In the genomic region with DNA sequence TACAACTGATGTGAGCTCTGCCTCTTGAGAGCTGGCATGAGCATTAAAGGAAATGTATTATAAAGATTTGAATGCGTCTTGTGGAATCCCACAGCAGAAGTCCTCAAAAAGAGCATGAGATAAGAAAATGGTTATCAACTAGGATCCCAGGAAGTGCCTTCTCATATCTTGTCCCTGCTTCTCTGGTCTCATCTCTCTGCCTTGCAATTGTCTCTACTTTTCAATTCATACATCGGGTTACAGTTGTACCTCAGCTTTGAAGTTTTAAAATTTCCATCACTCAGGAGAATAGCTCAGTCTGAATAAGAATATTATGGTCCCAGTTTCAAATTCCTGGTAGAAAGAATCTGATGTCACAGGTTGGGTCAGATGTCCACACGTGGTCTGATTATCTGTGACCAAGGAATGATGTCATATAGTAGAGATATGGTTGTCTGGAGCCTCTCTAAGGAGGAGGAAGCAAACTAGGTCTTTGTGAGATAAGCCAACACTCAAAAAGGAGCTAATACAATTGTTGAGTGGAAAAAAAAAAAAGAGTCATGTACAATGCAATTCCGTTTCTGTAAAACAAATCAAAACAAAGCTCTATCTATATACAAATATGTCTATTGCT, we compare ENCODE assay signal across 2 cellular contexts.
TF ChIP-seq lines count a peak whose summit lies in the region.

No MANE protein-coding gene starts in this region.

TF ChIP-seq in A549, 52 proteins besides CTCF, POLR2A, EP300 and RAD21 (continued from another document):
- TF ChIP-seq, protein P1, sequence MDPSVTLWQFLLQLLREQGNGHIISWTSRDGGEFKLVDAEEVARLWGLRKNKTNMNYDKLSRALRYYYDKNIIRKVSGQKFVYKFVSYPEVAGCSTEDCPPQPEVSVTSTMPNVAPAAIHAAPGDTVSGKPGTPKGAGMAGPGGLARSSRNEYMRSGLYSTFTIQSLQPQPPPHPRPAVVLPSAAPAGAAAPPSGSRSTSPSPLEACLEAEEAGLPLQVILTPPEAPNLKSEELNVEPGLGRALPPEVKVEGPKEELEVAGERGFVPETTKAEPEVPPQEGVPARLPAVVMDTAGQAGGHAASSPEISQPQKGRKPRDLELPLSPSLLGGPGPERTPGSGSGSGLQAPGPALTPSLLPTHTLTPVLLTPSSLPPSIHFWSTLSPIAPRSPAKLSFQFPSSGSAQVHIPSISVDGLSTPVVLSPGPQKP (IDR thresholded peaks at IDR 0.05; ENCODE audit: low read depth, low read length): no peak
- no peak for TF ChIP-seq ZSCAN20 (CRISPR knock-in tag; IDR thresholded peaks at IDR 0.05)

TF ChIP-seq in K562, 482 proteins besides CTCF, POLR2A, EP300 and RAD21 (continues in another document):
- TF ChIP-seq, protein P2, sequence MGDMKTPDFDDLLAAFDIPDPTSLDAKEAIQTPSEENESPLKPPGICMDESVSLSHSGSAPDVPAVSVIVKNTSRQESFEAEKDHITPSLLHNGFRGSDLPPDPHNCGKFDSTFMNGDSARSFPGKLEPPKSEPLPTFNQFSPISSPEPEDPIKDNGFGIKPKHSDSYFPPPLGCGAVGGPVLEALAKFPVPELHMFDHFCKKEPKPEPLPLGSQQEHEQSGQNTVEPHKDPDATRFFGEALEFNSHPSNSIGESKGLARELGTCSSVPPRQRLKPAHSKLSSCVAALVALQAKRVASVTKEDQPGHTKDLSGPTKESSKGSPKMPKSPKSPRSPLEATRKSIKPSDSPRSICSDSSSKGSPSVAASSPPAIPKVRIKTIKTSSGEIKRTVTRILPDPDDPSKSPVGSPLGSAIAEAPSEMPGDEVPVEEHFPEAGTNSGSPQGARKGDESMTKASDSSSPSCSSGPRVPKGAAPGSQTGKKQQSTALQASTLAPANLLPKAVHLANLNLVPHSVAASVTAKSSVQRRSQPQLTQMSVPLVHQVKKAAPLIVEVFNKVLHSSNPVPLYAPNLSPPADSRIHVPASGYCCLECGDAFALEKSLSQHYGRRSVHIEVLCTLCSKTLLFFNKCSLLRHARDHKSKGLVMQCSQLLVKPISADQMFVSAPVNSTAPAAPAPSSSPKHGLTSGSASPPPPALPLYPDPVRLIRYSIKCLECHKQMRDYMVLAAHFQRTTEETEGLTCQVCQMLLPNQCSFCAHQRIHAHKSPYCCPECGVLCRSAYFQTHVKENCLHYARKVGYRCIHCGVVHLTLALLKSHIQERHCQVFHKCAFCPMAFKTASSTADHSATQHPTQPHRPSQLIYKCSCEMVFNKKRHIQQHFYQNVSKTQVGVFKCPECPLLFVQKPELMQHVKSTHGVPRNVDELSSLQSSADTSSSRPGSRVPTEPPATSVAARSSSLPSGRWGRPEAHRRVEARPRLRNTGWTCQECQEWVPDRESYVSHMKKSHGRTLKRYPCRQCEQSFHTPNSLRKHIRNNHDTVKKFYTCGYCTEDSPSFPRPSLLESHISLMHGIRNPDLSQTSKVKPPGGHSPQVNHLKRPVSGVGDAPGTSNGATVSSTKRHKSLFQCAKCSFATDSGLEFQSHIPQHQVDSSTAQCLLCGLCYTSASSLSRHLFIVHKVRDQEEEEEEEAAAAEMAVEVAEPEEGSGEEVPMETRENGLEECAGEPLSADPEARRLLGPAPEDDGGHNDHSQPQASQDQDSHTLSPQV (IDR thresholded peaks at IDR 0.05): no peak
- no peak for TF ChIP-seq PYGO2 (tag; IDR thresholded peaks at IDR 0.05)
- no peak for TF ChIP-seq CCAR2 (IDR thresholded peaks at IDR 0.05; ENCODE audit: low read depth, low read length)
- TF ChIP-seq SOX6 (IDR thresholded peaks at IDR 0.05): peak; percentile 74; the same call in 1 of the 2 replicates
- TF ChIP-seq SREBF2 (CRISPR knock-in tag; IDR thresholded peaks at IDR 0.05): no peak
- no peak for TF ChIP-seq ESRRA (IDR thresholded peaks at IDR 0.05; ENCODE audit: borderline replicate concordance, low read depth)
- TF ChIP-seq, protein P3, sequence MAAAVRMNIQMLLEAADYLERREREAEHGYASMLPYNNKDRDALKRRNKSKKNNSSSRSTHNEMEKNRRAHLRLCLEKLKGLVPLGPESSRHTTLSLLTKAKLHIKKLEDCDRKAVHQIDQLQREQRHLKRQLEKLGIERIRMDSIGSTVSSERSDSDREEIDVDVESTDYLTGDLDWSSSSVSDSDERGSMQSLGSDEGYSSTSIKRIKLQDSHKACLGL (CRISPR knock-in tag; IDR thresholded peaks at IDR 0.05; ENCODE audit: borderline replicate concordance, poor library complexity, severe bottlenecking): no peak
- no peak for TF ChIP-seq ZNF584 (CRISPR knock-in tag; IDR thresholded peaks at IDR 0.05; ENCODE audit: low read depth)
- 0 out of 2 replicates have a peak, but pooled peaks have one; percentile 10 for TF ChIP-seq CBFA2T3 (IDR thresholded peaks at IDR 0.05)
- TF ChIP-seq ZNF561 (CRISPR knock-in tag; conservative IDR thresholded peaks at IDR 0.05): no peak
- TF ChIP-seq, protein P4, sequence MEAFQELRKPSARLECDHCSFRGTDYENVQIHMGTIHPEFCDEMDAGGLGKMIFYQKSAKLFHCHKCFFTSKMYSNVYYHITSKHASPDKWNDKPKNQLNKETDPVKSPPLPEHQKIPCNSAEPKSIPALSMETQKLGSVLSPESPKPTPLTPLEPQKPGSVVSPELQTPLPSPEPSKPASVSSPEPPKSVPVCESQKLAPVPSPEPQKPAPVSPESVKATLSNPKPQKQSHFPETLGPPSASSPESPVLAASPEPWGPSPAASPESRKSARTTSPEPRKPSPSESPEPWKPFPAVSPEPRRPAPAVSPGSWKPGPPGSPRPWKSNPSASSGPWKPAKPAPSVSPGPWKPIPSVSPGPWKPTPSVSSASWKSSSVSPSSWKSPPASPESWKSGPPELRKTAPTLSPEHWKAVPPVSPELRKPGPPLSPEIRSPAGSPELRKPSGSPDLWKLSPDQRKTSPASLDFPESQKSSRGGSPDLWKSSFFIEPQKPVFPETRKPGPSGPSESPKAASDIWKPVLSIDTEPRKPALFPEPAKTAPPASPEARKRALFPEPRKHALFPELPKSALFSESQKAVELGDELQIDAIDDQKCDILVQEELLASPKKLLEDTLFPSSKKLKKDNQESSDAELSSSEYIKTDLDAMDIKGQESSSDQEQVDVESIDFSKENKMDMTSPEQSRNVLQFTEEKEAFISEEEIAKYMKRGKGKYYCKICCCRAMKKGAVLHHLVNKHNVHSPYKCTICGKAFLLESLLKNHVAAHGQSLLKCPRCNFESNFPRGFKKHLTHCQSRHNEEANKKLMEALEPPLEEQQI (IDR thresholded peaks at IDR 0.05): peak; percentile 15; the same call in 1 of the 2 replicates
- 0 out of 2 replicates have a peak, but pooled peaks have one; percentile 25 for TF ChIP-seq ZNF766 (CRISPR knock-in tag; conservative IDR thresholded peaks at IDR 0.05)
- TF ChIP-seq SAP30 (IDR thresholded peaks at IDR 0.05; ENCODE audit: borderline replicate concordance, insufficient read depth, low read depth, low read length, poor library complexity, severe bottlenecking): no peak
- 0 out of 2 replicates have a peak, but pooled peaks have one; percentile 55 for TF ChIP-seq JUN (IDR thresholded peaks at IDR 0.05; ENCODE audit: borderline replicate concordance, low read depth, low read length)
- TF ChIP-seq JUN (CRISPR knock-in tag; IDR thresholded peaks at IDR 0.05; ENCODE audit: borderline replicate concordance): no peak
- TF ChIP-seq, protein P5, sequence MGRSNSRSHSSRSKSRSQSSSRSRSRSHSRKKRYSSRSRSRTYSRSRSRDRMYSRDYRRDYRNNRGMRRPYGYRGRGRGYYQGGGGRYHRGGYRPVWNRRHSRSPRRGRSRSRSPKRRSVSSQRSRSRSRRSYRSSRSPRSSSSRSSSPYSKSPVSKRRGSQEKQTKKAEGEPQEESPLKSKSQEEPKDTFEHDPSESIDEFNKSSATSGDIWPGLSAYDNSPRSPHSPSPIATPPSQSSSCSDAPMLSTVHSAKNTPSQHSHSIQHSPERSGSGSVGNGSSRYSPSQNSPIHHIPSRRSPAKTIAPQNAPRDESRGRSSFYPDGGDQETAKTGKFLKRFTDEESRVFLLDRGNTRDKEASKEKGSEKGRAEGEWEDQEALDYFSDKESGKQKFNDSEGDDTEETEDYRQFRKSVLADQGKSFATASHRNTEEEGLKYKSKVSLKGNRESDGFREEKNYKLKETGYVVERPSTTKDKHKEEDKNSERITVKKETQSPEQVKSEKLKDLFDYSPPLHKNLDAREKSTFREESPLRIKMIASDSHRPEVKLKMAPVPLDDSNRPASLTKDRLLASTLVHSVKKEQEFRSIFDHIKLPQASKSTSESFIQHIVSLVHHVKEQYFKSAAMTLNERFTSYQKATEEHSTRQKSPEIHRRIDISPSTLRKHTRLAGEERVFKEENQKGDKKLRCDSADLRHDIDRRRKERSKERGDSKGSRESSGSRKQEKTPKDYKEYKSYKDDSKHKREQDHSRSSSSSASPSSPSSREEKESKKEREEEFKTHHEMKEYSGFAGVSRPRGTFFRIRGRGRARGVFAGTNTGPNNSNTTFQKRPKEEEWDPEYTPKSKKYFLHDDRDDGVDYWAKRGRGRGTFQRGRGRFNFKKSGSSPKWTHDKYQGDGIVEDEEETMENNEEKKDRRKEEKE (IDR thresholded peaks at IDR 0.05; ENCODE audit: borderline replicate concordance in 1 of 2, control insufficient read depth in 1 of 2, low read depth in 2 of 2, low read length in 1 of 2): no peak
- no peak for TF ChIP-seq RBM14 (IDR thresholded peaks at IDR 0.05; ENCODE audit: borderline replicate concordance, insufficient read depth, low read depth, low read length)
- TF ChIP-seq ZNF384 (IDR thresholded peaks at IDR 0.05; ENCODE audit: low read depth, low read length): peak; percentile 30; the same call in 1 of the 2 replicates
- no peak for TF ChIP-seq HIVEP1 (CRISPR knock-in tag; IDR thresholded peaks at IDR 0.05)
- TF ChIP-seq MYC (IDR thresholded peaks at IDR 0.05; ENCODE audit: low read depth, low read length): peak; percentile 55
- TF ChIP-seq MYC (CRISPR knock-in tag; IDR thresholded peaks at IDR 0.05; ENCODE audit: borderline replicate concordance, low read depth): no peak
- peak; percentile 22; the same call in 1 of the 2 replicates for TF ChIP-seq ARID1B (IDR thresholded peaks at IDR 0.05)
- no peak for TF ChIP-seq SRSF7 (optimal IDR thresholded peaks at IDR 0.05; ENCODE audit: low read depth, low read length)
- peak; percentile 86 for TF ChIP-seq JUND (IDR thresholded peaks at IDR 0.05; ENCODE audit: borderline replicate concordance, low read depth, low read length)
- peak; percentile 88 for TF ChIP-seq JUND (tag; IDR thresholded peaks at IDR 0.05; ENCODE audit: borderline replicate concordance, low read depth, low read length)
- TF ChIP-seq, protein P6, sequence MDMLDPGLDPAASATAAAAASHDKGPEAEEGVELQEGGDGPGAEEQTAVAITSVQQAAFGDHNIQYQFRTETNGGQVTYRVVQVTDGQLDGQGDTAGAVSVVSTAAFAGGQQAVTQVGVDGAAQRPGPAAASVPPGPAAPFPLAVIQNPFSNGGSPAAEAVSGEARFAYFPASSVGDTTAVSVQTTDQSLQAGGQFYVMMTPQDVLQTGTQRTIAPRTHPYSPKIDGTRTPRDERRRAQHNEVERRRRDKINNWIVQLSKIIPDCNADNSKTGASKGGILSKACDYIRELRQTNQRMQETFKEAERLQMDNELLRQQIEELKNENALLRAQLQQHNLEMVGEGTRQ (CRISPR knock-in tag; IDR thresholded peaks at IDR 0.05): peak; percentile 63
- peak; percentile 30; the same call in 1 of the 2 replicates for TF ChIP-seq CREB1 (IDR thresholded peaks at IDR 0.05)
- no peak for TF ChIP-seq CREB1 (CRISPR knock-in tag; IDR thresholded peaks at IDR 0.05)
- peak; percentile 96 for TF ChIP-seq ATF7 (IDR thresholded peaks at IDR 0.05)
- TF ChIP-seq, protein P7, sequence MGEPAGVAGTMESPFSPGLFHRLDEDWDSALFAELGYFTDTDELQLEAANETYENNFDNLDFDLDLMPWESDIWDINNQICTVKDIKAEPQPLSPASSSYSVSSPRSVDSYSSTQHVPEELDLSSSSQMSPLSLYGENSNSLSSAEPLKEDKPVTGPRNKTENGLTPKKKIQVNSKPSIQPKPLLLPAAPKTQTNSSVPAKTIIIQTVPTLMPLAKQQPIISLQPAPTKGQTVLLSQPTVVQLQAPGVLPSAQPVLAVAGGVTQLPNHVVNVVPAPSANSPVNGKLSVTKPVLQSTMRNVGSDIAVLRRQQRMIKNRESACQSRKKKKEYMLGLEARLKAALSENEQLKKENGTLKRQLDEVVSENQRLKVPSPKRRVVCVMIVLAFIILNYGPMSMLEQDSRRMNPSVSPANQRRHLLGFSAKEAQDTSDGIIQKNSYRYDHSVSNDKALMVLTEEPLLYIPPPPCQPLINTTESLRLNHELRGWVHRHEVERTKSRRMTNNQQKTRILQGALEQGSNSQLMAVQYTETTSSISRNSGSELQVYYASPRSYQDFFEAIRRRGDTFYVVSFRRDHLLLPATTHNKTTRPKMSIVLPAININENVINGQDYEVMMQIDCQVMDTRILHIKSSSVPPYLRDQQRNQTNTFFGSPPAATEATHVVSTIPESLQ (CRISPR knock-in tag; IDR thresholded peaks at IDR 0.05): no peak
- TF ChIP-seq EHMT2 (IDR thresholded peaks at IDR 0.05): peak; percentile 66; the same call in 1 of the 2 replicates
- no peak for TF ChIP-seq ZNF212 (CRISPR knock-in tag; IDR thresholded peaks at IDR 0.05)
- TF ChIP-seq ZNF175 (CRISPR knock-in tag; IDR thresholded peaks at IDR 0.05; ENCODE audit: low read depth): no peak
- TF ChIP-seq ZNF143 (CRISPR knock-in tag; IDR thresholded peaks at IDR 0.05): no peak
- no peak for TF ChIP-seq ATF1 (CRISPR knock-in tag; IDR thresholded peaks at IDR 0.05)
- peak; percentile 80 for TF ChIP-seq ATF1 (tag; IDR thresholded peaks at IDR 0.05)
- no peak for TF ChIP-seq DPF2 (IDR thresholded peaks at IDR 0.05)
- TF ChIP-seq MAFF (IDR thresholded peaks at IDR 0.05; ENCODE audit: low read length): no peak
- peak; percentile 35; the same call in 1 of the 2 replicates for TF ChIP-seq L3MBTL2 (IDR thresholded peaks at IDR 0.05)
- TF ChIP-seq, protein P8, sequence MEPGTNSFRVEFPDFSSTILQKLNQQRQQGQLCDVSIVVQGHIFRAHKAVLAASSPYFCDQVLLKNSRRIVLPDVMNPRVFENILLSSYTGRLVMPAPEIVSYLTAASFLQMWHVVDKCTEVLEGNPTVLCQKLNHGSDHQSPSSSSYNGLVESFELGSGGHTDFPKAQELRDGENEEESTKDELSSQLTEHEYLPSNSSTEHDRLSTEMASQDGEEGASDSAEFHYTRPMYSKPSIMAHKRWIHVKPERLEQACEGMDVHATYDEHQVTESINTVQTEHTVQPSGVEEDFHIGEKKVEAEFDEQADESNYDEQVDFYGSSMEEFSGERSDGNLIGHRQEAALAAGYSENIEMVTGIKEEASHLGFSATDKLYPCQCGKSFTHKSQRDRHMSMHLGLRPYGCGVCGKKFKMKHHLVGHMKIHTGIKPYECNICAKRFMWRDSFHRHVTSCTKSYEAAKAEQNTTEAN (CRISPR knock-in tag; IDR thresholded peaks at IDR 0.05): no peak
